ENCODE assay signal across 15 cellular contexts in genomic region chr7:47039089-47039648, GRCh38.
DNase-seq lines count a peak whose midpoint lies in the region; ATAC-seq and TF ChIP-seq lines count a peak whose summit lies in the region.
"Had no signal": no experiment of that assay in that cellular context is flagged by ENCODE, and none has a peak within 500 bp of the region (broad histone marks: within the 10 kb centered on the region; RNA-seq: fewer than 3 reads in every experiment).

No MANE protein-coding gene starts in this region.

- in situ Hi-C loops in astrocyte of the spinal cord (cut with HindIII; ENCODE audit: low sequenced_read_pairs), result no loop called here

- H3K27ac ChIP-seq in GM23338 (ENCODE audit: low read depth) (peak overlapping the region; percentile 12; the same call in 1 of the 2 replicates), spleen (peak overlapping the region in 6 of 8 donors; percentile 26 to 66 (median 45))
- H3K27ac ChIP-seq: foreskin keratinocyte had no signal

- no peak for TF ChIP-seq POLR2A in spleen (IDR thresholded peaks at IDR 0.05)

- H3K27me3 Mint-ChIP-seq in GM23338 (ENCODE audit: insufficient read depth, low read depth, poor library complexity), result peaks cover 2% of the 10 kb centered on the region

- H3K9me2 ChIP-seq in GM23338 (ENCODE audit: insufficient read depth), result 0 out of 2 replicates have a peak, but pooled peaks cover 5% of the 10 kb centered on the region

- H3K36me3 ChIP-seq in GM23338 (ENCODE audit: insufficient read depth) (no peaks in the 10 kb centered on the region), spleen (no peaks in the 10 kb centered on the region), MG63 (no peaks in the 10 kb centered on the region)

- H3K27me3 ChIP-seq in GM23338 (ENCODE audit: insufficient read depth), result no peaks in the 10 kb centered on the region
- H3K27me3 ChIP-seq in spleen (replicated peaks in 1 of 7), result no peaks in the 10 kb centered on the region
- H3K27me3 ChIP-seq in MG63, result no peaks in the 10 kb centered on the region
- H3K27me3 ChIP-seq: foreskin keratinocyte had no signal

- no peaks in the 10 kb centered on the region for H3K9me3 Mint-ChIP-seq in GM23338
- H3K9me3 Mint-ChIP-seq: H9; T-helper 1 cell treated with Interleukin-12 subunit alpha and Interleukin-12 subunit beta and Interleukin-4 antibody, amounts not matched to agents 30 μg/mL and 1 μg/mL, for 36 hours had no signal

- no peaks in the 10 kb centered on the region for H3K9me3 ChIP-seq in spleen
- H3K9me3 ChIP-seq in MG63, result no peaks in the 10 kb centered on the region

- H3K4me3 ChIP-seq in GM23338 (peak overlapping the region; percentile 18; the same call in 1 of the 2 replicates), astrocyte of the spinal cord (ENCODE audit: low read depth, low read length) (no peak overlapping the region), spleen (no peak overlapping the region), MG63 (no peak overlapping the region)

- peak overlapping the region; percentile 54 for H3K4me2 ChIP-seq in GM23338

- no peaks in the 10 kb centered on the region for H3K36me3 Mint-ChIP-seq in GM23338 (ENCODE audit: low read depth)

- TF ChIP-seq CTCF in GM23338 (conservative IDR thresholded peaks at IDR 0.05; ENCODE audit: low read depth in 2 of 2), result no peak
- no peak for TF ChIP-seq CTCF in astrocyte of the spinal cord (IDR thresholded peaks at IDR 0.05; ENCODE audit: low read depth, low read length)
- no peak for TF ChIP-seq CTCF in spleen (IDR thresholded peaks at IDR 0.05 in 8 of 11, conservative IDR thresholded peaks at IDR 0.05 in 3 of 11)

- intact Hi-C loops in spleen (cut with DNase I; ENCODE audit: low total_unique reads), result no loop called here

- H4K20me1 ChIP-seq in GM23338 (replicated peaks; ENCODE audit: insufficient read depth), result no peaks in the 10 kb centered on the region

- H3K4me3 Mint-ChIP-seq in GM23338, result no peak overlapping the region
- H3K4me3 Mint-ChIP-seq: H9; T-helper 1 cell treated with Interleukin-12 subunit alpha and Interleukin-12 subunit beta and Interleukin-4 antibody, amounts not matched to agents 30 μg/mL and 1 μg/mL, for 36 hours had no signal

- 79 to 83% (median 80%) methylated on average over 6 of the region's 6 CpGs for WGBS in spleen, 5 donors

- H3K4me1 ChIP-seq in GM23338 (ENCODE audit: insufficient read depth) (peaks cover 16% of the 10 kb centered on the region), spleen (peaks cover 0 to 6% (median 0%) of the 10 kb centered on the region in 6 donors)
- H3K4me1 ChIP-seq: foreskin keratinocyte had no signal

- ATAC-seq in GM23338 (peak; percentile 87), GM19463 (IDR thresholded peaks at IDR 0.05; ENCODE audit: unreplicated experiment) (no peak)
- ATAC-seq: foreskin keratinocyte had no signal

- H3K79me2 ChIP-seq in GM23338 (replicated peaks; ENCODE audit: insufficient read depth), result no peaks in the 10 kb centered on the region

- DNase-seq in GM23338 (ENCODE audit: low spot score) (peak; percentile 14), astrocyte of the spinal cord (ENCODE audit: low read depth, low spot score) (peak; percentile 13), left kidney (ENCODE audit: low read depth, low spot score) (peak; percentile 72), spleen (no peak), MG63 (no peak), NCI-H345 (lab: John Stamatoyannopoulos, UW) (no peak), GM03348 (ENCODE audit: low spot score) (no peak)
- DNase-seq: AML-193; DMS53; effector memory CD4-positive, alpha-beta T cell; NCI-H2107 had no signal

- H3K27ac Mint-ChIP-seq in GM23338, result no peak overlapping the region
- H3K27ac Mint-ChIP-seq: T-helper 1 cell treated with Interleukin-12 subunit alpha and Interleukin-12 subunit beta and Interleukin-4 antibody, amounts not matched to agents 30 μg/mL and 1 μg/mL, for 36 hours had no signal

- 0 out of 2 replicates have a peak, but pooled peaks cover 2% of the 10 kb centered on the region for H3F3A ChIP-seq in GM23338 (replicated peaks; ENCODE audit: low read depth)

- H2AFZ ChIP-seq in GM23338, result peak overlapping the region; percentile 33

- peaks cover 17% of the 10 kb centered on the region for H3K4me1 Mint-ChIP-seq in GM23338

TF ChIP-seq in GM23338, 12 proteins besides CTCF, POLR2A, EP300 and RAD21 (continues in another document):
- TF ChIP-seq, protein P1, sequence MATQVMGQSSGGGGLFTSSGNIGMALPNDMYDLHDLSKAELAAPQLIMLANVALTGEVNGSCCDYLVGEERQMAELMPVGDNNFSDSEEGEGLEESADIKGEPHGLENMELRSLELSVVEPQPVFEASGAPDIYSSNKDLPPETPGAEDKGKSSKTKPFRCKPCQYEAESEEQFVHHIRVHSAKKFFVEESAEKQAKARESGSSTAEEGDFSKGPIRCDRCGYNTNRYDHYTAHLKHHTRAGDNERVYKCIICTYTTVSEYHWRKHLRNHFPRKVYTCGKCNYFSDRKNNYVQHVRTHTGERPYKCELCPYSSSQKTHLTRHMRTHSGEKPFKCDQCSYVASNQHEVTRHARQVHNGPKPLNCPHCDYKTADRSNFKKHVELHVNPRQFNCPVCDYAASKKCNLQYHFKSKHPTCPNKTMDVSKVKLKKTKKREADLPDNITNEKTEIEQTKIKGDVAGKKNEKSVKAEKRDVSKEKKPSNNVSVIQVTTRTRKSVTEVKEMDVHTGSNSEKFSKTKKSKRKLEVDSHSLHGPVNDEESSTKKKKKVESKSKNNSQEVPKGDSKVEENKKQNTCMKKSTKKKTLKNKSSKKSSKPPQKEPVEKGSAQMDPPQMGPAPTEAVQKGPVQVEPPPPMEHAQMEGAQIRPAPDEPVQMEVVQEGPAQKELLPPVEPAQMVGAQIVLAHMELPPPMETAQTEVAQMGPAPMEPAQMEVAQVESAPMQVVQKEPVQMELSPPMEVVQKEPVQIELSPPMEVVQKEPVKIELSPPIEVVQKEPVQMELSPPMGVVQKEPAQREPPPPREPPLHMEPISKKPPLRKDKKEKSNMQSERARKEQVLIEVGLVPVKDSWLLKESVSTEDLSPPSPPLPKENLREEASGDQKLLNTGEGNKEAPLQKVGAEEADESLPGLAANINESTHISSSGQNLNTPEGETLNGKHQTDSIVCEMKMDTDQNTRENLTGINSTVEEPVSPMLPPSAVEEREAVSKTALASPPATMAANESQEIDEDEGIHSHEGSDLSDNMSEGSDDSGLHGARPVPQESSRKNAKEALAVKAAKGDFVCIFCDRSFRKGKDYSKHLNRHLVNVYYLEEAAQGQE (IDR thresholded peaks at IDR 0.05; ENCODE audit: unreplicated experiment), result no peak
- TF ChIP-seq ZNF331 (CRISPR knock-in tag; IDR thresholded peaks at IDR 0.05; ENCODE audit: low read depth) (no peak), EZH2phosphoT487 (IDR thresholded peaks at IDR 0.05; ENCODE audit: unreplicated experiment) (no peak), ZNF462 (CRISPR knock-in tag; IDR thresholded peaks at IDR 0.05) (no peak)

Comparison
In these comparisons a context has a peak if more than half of its experiments do, and no peak if none do; other contexts are left out.
1. DNase-seq: peak in GM23338 (single experiment), astrocyte of the spinal cord (single experiment) and left kidney (single experiment); none in spleen (single experiment), MG63 (single experiment), NCI-H345 (single experiment) and GM03348 (single experiment).